ENCODE assay signal across 2 cellular contexts in the genomic region with DNA sequence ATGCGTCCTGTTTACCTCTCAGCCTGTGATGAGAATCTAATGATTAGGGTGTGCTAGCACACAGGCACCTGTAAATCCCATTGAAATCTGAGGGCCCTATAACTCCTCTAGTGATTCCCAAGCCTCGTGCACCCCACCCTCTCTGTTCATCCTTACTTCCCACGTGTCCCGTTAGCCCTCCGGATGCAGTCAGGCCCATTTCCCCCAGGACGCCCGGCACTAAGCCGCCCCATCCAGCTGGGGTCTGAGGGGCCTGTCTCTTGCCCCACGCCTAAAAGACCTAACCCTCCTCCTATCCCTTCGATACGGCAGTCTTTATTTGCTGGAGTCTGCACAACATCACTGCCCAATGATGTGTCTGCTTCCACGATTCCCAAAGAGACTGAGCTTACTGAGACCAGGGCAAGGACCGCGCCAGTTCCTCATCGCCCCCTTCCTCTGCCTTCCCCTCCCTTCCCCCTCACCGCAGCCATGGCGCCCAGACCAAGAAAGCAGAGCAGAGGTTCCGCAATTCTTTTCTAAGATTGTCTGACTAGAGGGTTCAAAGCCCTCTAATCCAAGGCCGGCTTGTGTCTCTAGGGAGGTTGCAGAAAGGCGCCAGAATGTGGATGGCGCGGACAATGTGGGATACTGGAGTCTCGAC.
A peak's percentile ranks its signal among the peaks of the same experiment; 100 is the strongest.
TF ChIP-seq lines count a peak whose summit lies in the region.

No MANE protein-coding gene starts in this region.

TF ChIP-seq in GM12878, 131 proteins besides CTCF, POLR2A, EP300 and RAD21 (continues in another document):
- TF ChIP-seq SIX5 (IDR thresholded peaks at IDR 0.05; ENCODE audit: low read depth, low read length, severe bottlenecking) (no peak), JUNB (IDR thresholded peaks at IDR 0.05) (no peak), TCF12 (IDR thresholded peaks at IDR 0.05; ENCODE audit: low read depth, low read length) (no peak), IKZF1 (conservative IDR thresholded peaks at IDR 0.05) (no peak), BHLHE40 (IDR thresholded peaks at IDR 0.05; ENCODE audit: borderline replicate concordance in 1 of 2, low read depth in 2 of 2, low read length in 1 of 2) (no peak), ESRRA (IDR thresholded peaks at IDR 0.05; ENCODE audit: low read length) (no peak), CHD4 (IDR thresholded peaks at IDR 0.05) (no peak), SPI1 (IDR thresholded peaks at IDR 0.05; ENCODE audit: borderline replicate concordance, insufficient read depth, low read depth, low read length) (peak; percentile 49; the same call in 1 of the 2 replicates), SREBF1 (IDR thresholded peaks at IDR 0.05; ENCODE audit: low read length) (no peak), KAT2A (conservative IDR thresholded peaks at IDR 0.05; ENCODE audit: control insufficient read depth, low read depth, low read length) (no peak), KDM1A (IDR thresholded peaks at IDR 0.05; ENCODE audit: borderline replicate concordance) (no peak)
- TF ChIP-seq, protein P1, sequence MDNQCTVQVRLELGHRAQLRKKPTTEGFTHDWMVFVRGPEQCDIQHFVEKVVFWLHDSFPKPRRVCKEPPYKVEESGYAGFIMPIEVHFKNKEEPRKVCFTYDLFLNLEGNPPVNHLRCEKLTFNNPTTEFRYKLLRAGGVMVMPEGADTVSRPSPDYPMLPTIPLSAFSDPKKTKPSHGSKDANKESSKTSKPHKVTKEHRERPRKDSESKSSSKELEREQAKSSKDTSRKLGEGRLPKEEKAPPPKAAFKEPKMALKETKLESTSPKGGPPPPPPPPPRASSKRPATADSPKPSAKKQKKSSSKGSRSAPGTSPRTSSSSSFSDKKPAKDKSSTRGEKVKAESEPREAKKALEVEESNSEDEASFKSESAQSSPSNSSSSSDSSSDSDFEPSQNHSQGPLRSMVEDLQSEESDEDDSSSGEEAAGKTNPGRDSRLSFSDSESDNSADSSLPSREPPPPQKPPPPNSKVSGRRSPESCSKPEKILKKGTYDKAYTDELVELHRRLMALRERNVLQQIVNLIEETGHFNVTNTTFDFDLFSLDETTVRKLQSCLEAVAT (IDR thresholded peaks at IDR 0.05): peak; percentile 30
- TF ChIP-seq, protein P2, sequence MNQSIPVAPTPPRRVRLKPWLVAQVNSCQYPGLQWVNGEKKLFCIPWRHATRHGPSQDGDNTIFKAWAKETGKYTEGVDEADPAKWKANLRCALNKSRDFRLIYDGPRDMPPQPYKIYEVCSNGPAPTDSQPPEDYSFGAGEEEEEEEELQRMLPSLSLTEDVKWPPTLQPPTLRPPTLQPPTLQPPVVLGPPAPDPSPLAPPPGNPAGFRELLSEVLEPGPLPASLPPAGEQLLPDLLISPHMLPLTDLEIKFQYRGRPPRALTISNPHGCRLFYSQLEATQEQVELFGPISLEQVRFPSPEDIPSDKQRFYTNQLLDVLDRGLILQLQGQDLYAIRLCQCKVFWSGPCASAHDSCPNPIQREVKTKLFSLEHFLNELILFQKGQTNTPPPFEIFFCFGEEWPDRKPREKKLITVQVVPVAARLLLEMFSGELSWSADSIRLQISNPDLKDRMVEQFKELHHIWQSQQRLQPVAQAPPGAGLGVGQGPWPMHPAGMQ (IDR thresholded peaks at IDR 0.05; ENCODE audit: borderline replicate concordance): no peak
- TF ChIP-seq, protein P3, sequence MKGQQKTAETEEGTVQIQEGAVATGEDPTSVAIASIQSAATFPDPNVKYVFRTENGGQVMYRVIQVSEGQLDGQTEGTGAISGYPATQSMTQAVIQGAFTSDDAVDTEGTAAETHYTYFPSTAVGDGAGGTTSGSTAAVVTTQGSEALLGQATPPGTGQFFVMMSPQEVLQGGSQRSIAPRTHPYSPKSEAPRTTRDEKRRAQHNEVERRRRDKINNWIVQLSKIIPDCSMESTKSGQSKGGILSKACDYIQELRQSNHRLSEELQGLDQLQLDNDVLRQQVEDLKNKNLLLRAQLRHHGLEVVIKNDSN (IDR thresholded peaks at IDR 0.05; ENCODE audit: borderline replicate concordance, extremely low read length, insufficient read depth, low read depth, low read length): no peak
- TF ChIP-seq, protein P4, sequence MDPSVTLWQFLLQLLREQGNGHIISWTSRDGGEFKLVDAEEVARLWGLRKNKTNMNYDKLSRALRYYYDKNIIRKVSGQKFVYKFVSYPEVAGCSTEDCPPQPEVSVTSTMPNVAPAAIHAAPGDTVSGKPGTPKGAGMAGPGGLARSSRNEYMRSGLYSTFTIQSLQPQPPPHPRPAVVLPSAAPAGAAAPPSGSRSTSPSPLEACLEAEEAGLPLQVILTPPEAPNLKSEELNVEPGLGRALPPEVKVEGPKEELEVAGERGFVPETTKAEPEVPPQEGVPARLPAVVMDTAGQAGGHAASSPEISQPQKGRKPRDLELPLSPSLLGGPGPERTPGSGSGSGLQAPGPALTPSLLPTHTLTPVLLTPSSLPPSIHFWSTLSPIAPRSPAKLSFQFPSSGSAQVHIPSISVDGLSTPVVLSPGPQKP (IDR thresholded peaks at IDR 0.05; ENCODE audit: low read depth, low read length): no peak
- TF ChIP-seq, protein P5, sequence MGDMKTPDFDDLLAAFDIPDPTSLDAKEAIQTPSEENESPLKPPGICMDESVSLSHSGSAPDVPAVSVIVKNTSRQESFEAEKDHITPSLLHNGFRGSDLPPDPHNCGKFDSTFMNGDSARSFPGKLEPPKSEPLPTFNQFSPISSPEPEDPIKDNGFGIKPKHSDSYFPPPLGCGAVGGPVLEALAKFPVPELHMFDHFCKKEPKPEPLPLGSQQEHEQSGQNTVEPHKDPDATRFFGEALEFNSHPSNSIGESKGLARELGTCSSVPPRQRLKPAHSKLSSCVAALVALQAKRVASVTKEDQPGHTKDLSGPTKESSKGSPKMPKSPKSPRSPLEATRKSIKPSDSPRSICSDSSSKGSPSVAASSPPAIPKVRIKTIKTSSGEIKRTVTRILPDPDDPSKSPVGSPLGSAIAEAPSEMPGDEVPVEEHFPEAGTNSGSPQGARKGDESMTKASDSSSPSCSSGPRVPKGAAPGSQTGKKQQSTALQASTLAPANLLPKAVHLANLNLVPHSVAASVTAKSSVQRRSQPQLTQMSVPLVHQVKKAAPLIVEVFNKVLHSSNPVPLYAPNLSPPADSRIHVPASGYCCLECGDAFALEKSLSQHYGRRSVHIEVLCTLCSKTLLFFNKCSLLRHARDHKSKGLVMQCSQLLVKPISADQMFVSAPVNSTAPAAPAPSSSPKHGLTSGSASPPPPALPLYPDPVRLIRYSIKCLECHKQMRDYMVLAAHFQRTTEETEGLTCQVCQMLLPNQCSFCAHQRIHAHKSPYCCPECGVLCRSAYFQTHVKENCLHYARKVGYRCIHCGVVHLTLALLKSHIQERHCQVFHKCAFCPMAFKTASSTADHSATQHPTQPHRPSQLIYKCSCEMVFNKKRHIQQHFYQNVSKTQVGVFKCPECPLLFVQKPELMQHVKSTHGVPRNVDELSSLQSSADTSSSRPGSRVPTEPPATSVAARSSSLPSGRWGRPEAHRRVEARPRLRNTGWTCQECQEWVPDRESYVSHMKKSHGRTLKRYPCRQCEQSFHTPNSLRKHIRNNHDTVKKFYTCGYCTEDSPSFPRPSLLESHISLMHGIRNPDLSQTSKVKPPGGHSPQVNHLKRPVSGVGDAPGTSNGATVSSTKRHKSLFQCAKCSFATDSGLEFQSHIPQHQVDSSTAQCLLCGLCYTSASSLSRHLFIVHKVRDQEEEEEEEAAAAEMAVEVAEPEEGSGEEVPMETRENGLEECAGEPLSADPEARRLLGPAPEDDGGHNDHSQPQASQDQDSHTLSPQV (IDR thresholded peaks at IDR 0.05): no peak

TF ChIP-seq in HepG2, 621 proteins besides CTCF, POLR2A, EP300 and RAD21:
- TF ChIP-seq ZNF768 (CRISPR knock-in tag; IDR thresholded peaks at IDR 0.05): 0 out of 2 replicates have a peak, but pooled peaks have one; percentile 15
- no peak for TF ChIP-seq ZNF737 (CRISPR knock-in tag; IDR thresholded peaks at IDR 0.05; ENCODE audit: borderline replicate concordance)
- TF ChIP-seq, protein P6, sequence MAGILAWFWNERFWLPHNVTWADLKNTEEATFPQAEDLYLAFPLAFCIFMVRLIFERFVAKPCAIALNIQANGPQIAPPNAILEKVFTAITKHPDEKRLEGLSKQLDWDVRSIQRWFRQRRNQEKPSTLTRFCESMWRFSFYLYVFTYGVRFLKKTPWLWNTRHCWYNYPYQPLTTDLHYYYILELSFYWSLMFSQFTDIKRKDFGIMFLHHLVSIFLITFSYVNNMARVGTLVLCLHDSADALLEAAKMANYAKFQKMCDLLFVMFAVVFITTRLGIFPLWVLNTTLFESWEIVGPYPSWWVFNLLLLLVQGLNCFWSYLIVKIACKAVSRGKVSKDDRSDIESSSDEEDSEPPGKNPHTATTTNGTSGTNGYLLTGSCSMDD (CRISPR knock-in tag; IDR thresholded peaks at IDR 0.05): no peak
- peak; percentile 2; the same call in 1 of the 2 replicates for TF ChIP-seq ZNF501 (CRISPR knock-in tag; IDR thresholded peaks at IDR 0.05)
